In genomic region chr22:50396751-50397370, GRCh38 we compare ENCODE assay signal across 1 cellular context.
TF ChIP-seq lines count a peak whose summit lies in the region.

No MANE protein-coding gene starts in this region.

TF ChIP-seq in HepG2, 621 proteins besides CTCF, POLR2A, EP300 and RAD21 (continued from another document and continues in another):
- peak; percentile 52; the same call in 1 of the 2 replicates for TF ChIP-seq POLR2G (IDR thresholded peaks at IDR 0.05; ENCODE audit: low read depth, low read length)
- TF ChIP-seq SALL2 (CRISPR knock-in tag; IDR thresholded peaks at IDR 0.05) = peak; percentile 59; the same call in 1 of the 2 replicates
- TF ChIP-seq TGIF2 (CRISPR knock-in tag; IDR thresholded peaks at IDR 0.05) = peak; percentile 80
- TF ChIP-seq IKZF1 (IDR thresholded peaks at IDR 0.05) = no peak
- TF ChIP-seq ZFY (CRISPR knock-in tag; IDR thresholded peaks at IDR 0.05) = no peak
- TF ChIP-seq ATF4 (CRISPR knock-in tag; IDR thresholded peaks at IDR 0.05) = peak in 1 of 2 experiments; percentile 58; a peak in 1 of 4 replicates
- peak; percentile 88; the same call in 1 of the 2 replicates for TF ChIP-seq DNMT3B (CRISPR knock-in tag; conservative IDR thresholded peaks at IDR 0.05)
- no peak for TF ChIP-seq ZNF253 (CRISPR knock-in tag; IDR thresholded peaks at IDR 0.05; ENCODE audit: borderline replicate concordance)
- no peak for TF ChIP-seq ZBTB39 (CRISPR knock-in tag; IDR thresholded peaks at IDR 0.05)
- TF ChIP-seq ZNF614 (CRISPR knock-in tag; IDR thresholded peaks at IDR 0.05; ENCODE audit: borderline replicate concordance) = peak; percentile 89
- TF ChIP-seq IKZF5 (CRISPR knock-in tag; IDR thresholded peaks at IDR 0.05) = peak; percentile 87
- TF ChIP-seq ZNF782 (CRISPR knock-in tag; IDR thresholded peaks at IDR 0.05; ENCODE audit: borderline replicate concordance) = no peak
- no peak for TF ChIP-seq ZNF639 (CRISPR knock-in tag; conservative IDR thresholded peaks at IDR 0.05)
- peak; percentile 99 for TF ChIP-seq PATZ1 (CRISPR knock-in tag; IDR thresholded peaks at IDR 0.05)
- TF ChIP-seq ZNF761 (CRISPR knock-in tag; conservative IDR thresholded peaks at IDR 0.05) = peak; percentile 89; the same call in 1 of the 2 replicates
- TF ChIP-seq ZFYVE20 (CRISPR knock-in tag; IDR thresholded peaks at IDR 0.05; ENCODE audit: borderline replicate concordance, low read depth) = no peak
- TF ChIP-seq ZFX (CRISPR knock-in tag; IDR thresholded peaks at IDR 0.05; ENCODE audit: low read depth) = no peak; the same call in 1 of the 2 replicates
- no peak for TF ChIP-seq PCBP2 (optimal IDR thresholded peaks at IDR 0.05; ENCODE audit: low read depth, low read length, poor library complexity, severe bottlenecking)
- no peak for TF ChIP-seq ZXDC (CRISPR knock-in tag; IDR thresholded peaks at IDR 0.05)
- no peak for TF ChIP-seq PHB2 (IDR thresholded peaks at IDR 0.05; ENCODE audit: partially characterized antibody)
- no peak for TF ChIP-seq ZNF234 (CRISPR knock-in tag; conservative IDR thresholded peaks at IDR 0.05)
- TF ChIP-seq ZNF567 (CRISPR knock-in tag; IDR thresholded peaks at IDR 0.05; ENCODE audit: borderline replicate concordance) = no peak; the same call in 1 of the 2 replicates
- peak in 1 of 2 experiments; percentile 73; a peak in 1 of 4 replicates for TF ChIP-seq REST (IDR thresholded peaks at IDR 0.05; ENCODE audit: borderline replicate concordance in 1 of 2, low read depth in 1 of 2, low read length in 2 of 2)
- TF ChIP-seq ZNF557 (CRISPR knock-in tag; IDR thresholded peaks at IDR 0.05) = no peak
- TF ChIP-seq POLR2AphosphoS5 (IDR thresholded peaks at IDR 0.05; ENCODE audit: low read depth, low read length) = peak; percentile 22
- TF ChIP-seq SIX1 (CRISPR knock-in tag; IDR thresholded peaks at IDR 0.05; ENCODE audit: borderline replicate concordance) = peak; percentile 91
- no peak for TF ChIP-seq ETS1 (CRISPR knock-in tag; IDR thresholded peaks at IDR 0.05)
- TF ChIP-seq IRF9 (CRISPR knock-in tag; IDR thresholded peaks at IDR 0.05; ENCODE audit: borderline replicate concordance) = no peak
- TF ChIP-seq HDAC6 (IDR thresholded peaks at IDR 0.05; ENCODE audit: low read depth, low read length) = no peak
- TF ChIP-seq ZNF7 (CRISPR knock-in tag; IDR thresholded peaks at IDR 0.05) = no peak
- TF ChIP-seq SRY (CRISPR knock-in tag; IDR thresholded peaks at IDR 0.05) = no peak
- TF ChIP-seq ZC3H13 (CRISPR knock-in tag; IDR thresholded peaks at IDR 0.05) = no peak; the same call in 1 of the 2 replicates
- no peak for TF ChIP-seq ZKSCAN1 (IDR thresholded peaks at IDR 0.05; ENCODE audit: low read length)
- no peak for TF ChIP-seq ATRX (CRISPR knock-in tag; IDR thresholded peaks at IDR 0.05; ENCODE audit: borderline replicate concordance)
- TF ChIP-seq SOX6 (IDR thresholded peaks at IDR 0.05) = no peak
- peak; percentile 93 for TF ChIP-seq SOX6 (CRISPR knock-in tag; IDR thresholded peaks at IDR 0.05)
- TF ChIP-seq UBTF (CRISPR knock-in tag; IDR thresholded peaks at IDR 0.05) = peak; percentile 38; the same call in 1 of the 2 replicates
- peak; percentile 71; the same call in 1 of the 2 replicates for TF ChIP-seq NCOR1 (IDR thresholded peaks at IDR 0.05; ENCODE audit: borderline replicate concordance, low read length)
- TF ChIP-seq ZMYM3 (CRISPR knock-in tag; IDR thresholded peaks at IDR 0.05) = peak; percentile 61; the same call in 1 of the 2 replicates
- TF ChIP-seq ZNF788 (CRISPR knock-in tag; IDR thresholded peaks at IDR 0.05; ENCODE audit: borderline replicate concordance) = peak; percentile 52; the same call in 1 of the 2 replicates
- no peak for TF ChIP-seq ZNF598 (CRISPR knock-in tag; IDR thresholded peaks at IDR 0.05; ENCODE audit: borderline replicate concordance)
- no peak for TF ChIP-seq ZNF138 (CRISPR knock-in tag; IDR thresholded peaks at IDR 0.05; ENCODE audit: low read depth)
- no peak for TF ChIP-seq DBP (CRISPR knock-in tag; IDR thresholded peaks at IDR 0.05; ENCODE audit: not compliant biosample characterization)
